ENCODE assay signal across 8 cellular contexts in the genomic region with DNA sequence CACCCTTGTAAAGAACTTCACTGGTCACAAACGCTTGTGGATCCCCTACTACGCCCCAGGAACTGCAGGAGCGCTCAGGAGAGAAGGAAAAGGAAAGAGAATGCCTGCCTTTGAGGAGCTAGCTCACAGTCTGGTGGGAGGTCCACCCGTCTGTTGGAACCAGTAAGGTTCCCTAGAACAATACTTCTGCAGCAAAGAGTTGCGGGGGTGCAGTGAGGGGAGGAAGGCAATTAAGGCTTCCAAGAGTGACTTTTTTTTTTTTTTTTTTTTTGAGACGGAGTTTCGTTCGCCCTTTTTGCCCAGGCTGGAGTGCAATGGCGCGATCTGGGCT. TPM values are rescaled to one million over a fixed set of nuclear protein-coding genes. Genes with fewer than 3 reads are reported as not detected.
DNase-seq lines count a peak whose midpoint lies in the region; ATAC-seq, FAIRE-seq and TF ChIP-seq lines count a peak whose summit lies in the region.

No MANE protein-coding gene starts in this region.

- H3K4me3 ChIP-seq in BJ (ENCODE audit: low read depth, low read length) = peak overlapping the region; percentile 64
- peak overlapping the region in 1 of 2 donors; percentile 81 for H3K4me3 ChIP-seq in small intestine (ENCODE audit: low read depth in 1 of 2, low read length in 2 of 2)

- no peaks in the 10 kb centered on the region for H3K27me3 Mint-ChIP-seq in chondrocyte (ENCODE audit: low read depth)
- H3K27me3 Mint-ChIP-seq in mesothelial cell of epicardium (ENCODE audit: low read depth) = no peaks in the 10 kb centered on the region

- peaks cover 29% of the 10 kb centered on the region for H3K4me1 Mint-ChIP-seq in chondrocyte (ENCODE audit: low read depth)
- peaks cover 22% of the 10 kb centered on the region for H3K4me1 Mint-ChIP-seq in mesothelial cell of epicardium

- H3K4me3 Mint-ChIP-seq in chondrocyte (ENCODE audit: unreplicated experiment) (peak overlapping the region; percentile 97), mesothelial cell of epicardium (peak overlapping the region; percentile 93)

- no peaks in the 10 kb centered on the region for H3K4me1 ChIP-seq in small intestine (ENCODE audit: control insufficient read depth in 2 of 2, insufficient read depth in 1 of 2, low read depth in 1 of 2, low read length in 1 of 2)

- CTCF ChIA-PET in BJ (lab: Yijun Ruan, JAX) = interaction anchor here (0.6 kb wide), 1 partner anchor 1244 kb away, joined by 3 read pairs; no protein-coding TSS in a partner anchor

- TF ChIP-seq CTCF in BJ (IDR thresholded peaks at IDR 0.05; ENCODE audit: insufficient read depth, low read depth, low read length) (no peak), chondrocyte (IDR thresholded peaks at IDR 0.05) (peak; percentile 10), mesothelial cell of epicardium (IDR thresholded peaks at IDR 0.05; ENCODE audit: unreplicated experiment) (no peak)

- H3K27ac ChIP-seq in small intestine (ENCODE audit: low read depth in 1 of 2, low read length in 1 of 2) = peak overlapping the region in 1 of 2 donors; percentile 89

- POLR2A ChIA-PET in BJ (lab: Charles Lee) = no interaction called here

- H3K36me3 ChIP-seq in BJ (ENCODE audit: control insufficient read depth, insufficient read depth, low read length) = no peaks in the 10 kb centered on the region
- H3K36me3 ChIP-seq in small intestine (ENCODE audit: control insufficient read depth in 2 of 2, insufficient read depth in 2 of 2, low read length in 2 of 2) = no peaks in the 10 kb centered on the region

- 7 to 30% (median 13%) methylated on average over 2 to 10 of the region's 10 CpGs for WGBS in small intestine, 3 donors

- H3K27me3 ChIP-seq in BJ (ENCODE audit: control insufficient read depth, insufficient read depth, low read length) = no peaks in the 10 kb centered on the region
- H3K27me3 ChIP-seq in small intestine (ENCODE audit: control insufficient read depth in 2 of 2, insufficient read depth in 2 of 2, low read length in 2 of 2) = no peaks in the 10 kb centered on the region

- H3K27ac Mint-ChIP-seq in chondrocyte (ENCODE audit: unreplicated experiment) (peak overlapping the region; percentile 93), mesothelial cell of epicardium (peak overlapping the region; percentile 98)

- FAIRE-seq in small intestine (lab: Jason Lieb, UNC) = no peak

- no peaks in the 10 kb centered on the region for H3K9me3 ChIP-seq in small intestine (ENCODE audit: control insufficient read depth, low read depth)

- peaks cover 2% of the 10 kb centered on the region for H3K36me3 Mint-ChIP-seq in chondrocyte (ENCODE audit: low read depth)
- H3K36me3 Mint-ChIP-seq in mesothelial cell of epicardium = peaks cover 7% of the 10 kb centered on the region

- H3K9me3 Mint-ChIP-seq in chondrocyte (ENCODE audit: low read depth) = no peaks in the 10 kb centered on the region
- H3K9me3 Mint-ChIP-seq in mesothelial cell of epicardium = no peaks in the 10 kb centered on the region

- ATAC-seq in GM19438 (IDR thresholded peaks at IDR 0.05; ENCODE audit: low read depth, unreplicated experiment) (peak; percentile 37), HG03565 (IDR thresholded peaks at IDR 0.05; ENCODE audit: unreplicated experiment) (peak; percentile 10), HG03108 (IDR thresholded peaks at IDR 0.05; ENCODE audit: unreplicated experiment) (no peak)

- no peak for DNase-seq in BJ (ENCODE audit: low read depth)
- DNase-seq in chondrocyte (ENCODE audit: low spot score) = no peak
- DNase-seq in mesothelial cell of epicardium (ENCODE audit: low spot score in 2 of 2, unreplicated experiment in 2 of 2) = no peak
- DNase-seq in small intestine = no peak
- no peak for DNase-seq in NCI-H345 (lab: John Stamatoyannopoulos, UW)

RNA-seq across cellular contexts. Expression of gene CTPS2, which starts 0.3 kb away (rescaled TPM):
- polyA plus RNA-seq in BJ (2011; rRNA removed) (3.7 and 6.6 TPM in 2 replicates), small intestine (10 to 100 TPM; 10.3 to 57.0 (median 17.6) TPM)
- 4.6 and 4.8 TPM in 2 replicates for polyA minus RNA-seq in BJ (2011; rRNA and poly(A)+ RNA removed)
- total RNA-seq in chondrocyte (25.3 to 29.7 TPM (median 26.1 TPM) in 3 replicates), mesothelial cell of epicardium (75.1 to 78.1 TPM (median 75.3 TPM) in 3 replicates)

RNA-seq across cellular contexts. Expression of gene SYAP1, which starts 6.6 kb away (rescaled TPM):
- polyA plus RNA-seq in BJ (2011; rRNA removed) (7.3 and 11.2 TPM in 2 replicates), small intestine (10 to 100 TPM; 17.6 to 30.4 (median 23.0) TPM)
- polyA minus RNA-seq in BJ (2011; rRNA and poly(A)+ RNA removed) = 6.3 and 6.8 TPM in 2 replicates
- total RNA-seq in chondrocyte (52.8 to 53.4 TPM (median 53.3 TPM) in 3 replicates), mesothelial cell of epicardium (41.1 to 43.3 TPM (median 42.6 TPM) in 3 replicates)
